7 cellular contexts compared by ENCODE assay signal in the genomic region with DNA sequence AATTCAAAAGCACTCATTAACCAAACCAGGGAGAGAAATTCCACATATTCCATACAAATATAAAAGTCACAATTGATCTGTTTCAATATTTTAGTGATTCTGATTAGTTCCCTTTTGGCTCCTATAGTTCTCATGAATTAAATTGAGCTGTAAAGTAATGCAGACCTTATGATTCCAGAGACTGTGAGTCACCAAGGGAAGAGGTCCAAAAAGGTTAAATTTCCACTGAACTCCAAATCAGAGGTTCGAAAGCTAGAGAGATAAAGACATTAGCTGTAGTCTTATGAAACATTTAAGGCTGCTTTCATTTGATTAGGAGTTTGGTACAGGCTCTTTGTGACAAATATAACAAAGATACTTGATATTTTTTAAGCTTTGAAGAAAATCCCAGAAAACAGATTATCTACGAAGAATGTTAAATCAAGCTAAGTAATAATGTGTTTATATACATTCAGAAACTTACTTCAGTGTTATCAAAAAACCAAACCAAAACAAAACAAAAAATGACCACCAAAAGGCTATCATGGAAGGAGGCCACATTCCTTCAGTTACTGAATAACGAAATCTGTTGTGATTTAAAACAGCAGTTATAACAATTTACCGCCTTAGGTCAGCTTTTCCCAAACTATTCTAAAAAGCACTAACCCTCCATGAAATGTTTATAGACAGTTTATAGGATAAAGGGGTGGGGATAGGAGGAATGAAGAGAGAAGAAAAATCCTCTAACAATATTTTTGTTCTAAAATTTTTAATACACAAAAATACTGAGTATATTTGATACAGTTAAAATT. TPM values are rescaled to one million over a fixed set of nuclear protein-coding genes. Genes with fewer than 3 reads are reported as not detected.
A peak's percentile ranks its signal among the peaks of the same experiment; 100 is the strongest.
DNase-seq lines count a peak whose midpoint lies in the region; ATAC-seq, FAIRE-seq and TF ChIP-seq lines count a peak whose summit lies in the region.
"Not testable (repeated sequence)": the region's sequence is repeated elsewhere in the genome, so short reads cannot be mapped to it uniquely, and the experiment has no call there.

No MANE protein-coding gene starts in this region.

- intact Hi-C loops in pancreas (cut with DNase I), result not testable (repeated sequence)

- peak overlapping the region; percentile 45 for H3K27ac ChIP-seq in SJSA1
- H3K27ac ChIP-seq in pancreas, result not testable (repeated sequence)

- TF ChIP-seq CTCF in fibroblast of the aortic adventitia (IDR thresholded peaks at IDR 0.05; ENCODE audit: insufficient read depth, low read length); pancreas (IDR thresholded peaks at IDR 0.05): not testable (repeated sequence)

- DNase-seq in Caki2 (ENCODE audit: low read depth), result peak; percentile 33
- DNase-seq in NCI-H226, result peak; percentile 12
- peak in 1 of 2 experiments; percentile 26 for DNase-seq in SJSA1 (ENCODE audit: low read depth in 1 of 2, low spot score in 2 of 2)
- DNase-seq in activated naive CD4-positive, alpha-beta T cell treated with anti-CD3 and anti-CD28 coated beads, Interleukin-2, amount 10 ng/mL, durations not matched to agents 7 days and 5 days; pancreas: not testable (repeated sequence)
- DNase-seq in astrocyte of the hippocampus (ENCODE audit: low read depth, low spot score), result peak; percentile 1
- DNase-seq in fibroblast of the aortic adventitia (ENCODE audit: low read depth), result peak; percentile 32

- H3K36me3 ChIP-seq in SJSA1, pancreas: not testable (repeated sequence)

- not testable (repeated sequence) for H3K9me3 Mint-ChIP-seq in activated naive CD4-positive, alpha-beta T cell treated with anti-CD3 and anti-CD28 coated beads, Interleukin-2, amount 10 ng/mL, durations not matched to agents 7 days and 5 days

- H3K27ac Mint-ChIP-seq in activated naive CD4-positive, alpha-beta T cell treated with anti-CD3 and anti-CD28 coated beads, Interleukin-2, amount 10 ng/mL, durations not matched to agents 7 days and 5 days, result peak overlapping the region; percentile 14

- not testable (repeated sequence) for H3K27me3 Mint-ChIP-seq in activated naive CD4-positive, alpha-beta T cell treated with anti-CD3 and anti-CD28 coated beads, Interleukin-2, amount 10 ng/mL, durations not matched to agents 7 days and 5 days

- H3K4me3 Mint-ChIP-seq in activated naive CD4-positive, alpha-beta T cell treated with anti-CD3 and anti-CD28 coated beads, Interleukin-2, amount 10 ng/mL, durations not matched to agents 7 days and 5 days, result not testable (repeated sequence)

- H3K4me1 ChIP-seq in SJSA1 (replicated peaks); pancreas: not testable (repeated sequence)

- not testable (repeated sequence) for H3K9me3 ChIP-seq in SJSA1 (replicated peaks); pancreas

- not testable (repeated sequence) for H3K27me3 ChIP-seq in SJSA1 (replicated peaks); pancreas

- not testable (repeated sequence) for H3K4me3 ChIP-seq in SJSA1; fibroblast of the aortic adventitia (ENCODE audit: low read depth, low read length); pancreas

- CTCF ChIA-PET in activated naive CD4-positive, alpha-beta T cell treated with anti-CD3 and anti-CD28 coated beads, Interleukin-2, amount 10 ng/mL, durations not matched to agents 7 days and 5 days (lab: Charles Lee), result not testable (repeated sequence)

- not testable (repeated sequence) for ATAC-seq in pancreas

- H3K36me3 Mint-ChIP-seq in activated naive CD4-positive, alpha-beta T cell treated with anti-CD3 and anti-CD28 coated beads, Interleukin-2, amount 10 ng/mL, durations not matched to agents 7 days and 5 days, result not testable (repeated sequence)

- H3K4me1 Mint-ChIP-seq in activated naive CD4-positive, alpha-beta T cell treated with anti-CD3 and anti-CD28 coated beads, Interleukin-2, amount 10 ng/mL, durations not matched to agents 7 days and 5 days, result not testable (repeated sequence)

- 57 to 63% methylated on average over 4 of the region's 4 CpGs for WGBS in pancreas, 2 donors

- in situ Hi-C loops in Caki2 (cut with HindIII; ENCODE audit: low pct_unique_long_range_greater_than_20kb, low sequenced_read_pairs), result not testable (repeated sequence)

- peak; percentile 9 for FAIRE-seq in pancreas (lab: Jason Lieb, UNC)

RNA-seq across cellular contexts. Expression of a gene that starts 33.3 kb away (rescaled TPM):
- 19.5 and 27.3 TPM in 2 replicates for total RNA-seq in Caki2 (2014; rRNA removed; shearing (Covaris generic); ENCODE audit: low replicate concordance)
- 31.0 and 38.1 TPM in 2 replicates for total RNA-seq in SJSA1 (2014; rRNA removed; shearing (Covaris generic))
- total RNA-seq in fibroblast of the aortic adventitia (ENCODE audit: low replicate concordance), result 16.0 and 33.3 TPM in 2 replicates
- total RNA-seq in pancreas, result 10 to 100 TPM in 3 of 6 donors, 1 to 10 TPM in 3; 7.1 to 14.9 (median 10.0) TPM
- 1 to 10 TPM; 3.1 to 6.5 TPM for polyA plus RNA-seq in pancreas

RNA-seq across cellular contexts. Expression of a gene that starts 33.4 kb away (rescaled TPM):
- total RNA-seq in Caki2 (2014; rRNA removed; shearing (Covaris generic); ENCODE audit: low replicate concordance), result 2.8 and 5.2 TPM in 2 replicates
- total RNA-seq in SJSA1 (2014; rRNA removed; shearing (Covaris generic)), result 19.2 and 31.3 TPM in 2 replicates
- 15.8 and 17.2 TPM in 2 replicates for total RNA-seq in fibroblast of the aortic adventitia (ENCODE audit: low replicate concordance)
- total RNA-seq in pancreas, result 10 to 100 TPM in 1 of 6 donors, 1 to 10 TPM in 5; 7.2 to 10.8 (median 8.5) TPM
- polyA plus RNA-seq in pancreas, result 10 to 100 TPM in 1 of 2 donors, 1 to 10 TPM in 1; 8.9 to 13.1 TPM
